21 cellular contexts compared by ENCODE assay signal in the genomic region with DNA sequence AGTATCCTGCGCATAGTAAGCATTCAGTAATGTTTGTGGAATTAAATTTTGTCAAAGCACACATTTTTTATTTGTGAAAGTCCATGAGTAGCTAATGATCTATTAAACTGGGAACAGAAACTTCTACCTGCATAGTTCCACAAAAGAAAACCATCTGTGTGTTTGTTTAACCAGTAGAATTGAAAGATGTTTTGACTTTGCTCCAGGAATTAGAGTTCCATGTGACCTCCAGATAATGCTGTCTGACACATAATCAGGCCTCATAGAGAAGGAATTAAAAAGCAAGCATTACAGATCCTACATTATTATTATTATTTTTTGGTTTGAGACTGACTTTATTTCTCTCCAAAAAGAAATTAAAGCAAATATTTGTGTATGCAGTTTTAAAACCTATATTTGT.
DNase-seq lines count a peak whose midpoint lies in the region; ATAC-seq, FAIRE-seq and TF ChIP-seq lines count a peak whose summit lies in the region.
"Had no signal": no experiment of that assay in that cellular context is flagged by ENCODE, and none has a peak within 500 bp of the region (broad histone marks: within the 10 kb centered on the region; RNA-seq: fewer than 3 reads in every experiment).

No MANE protein-coding gene starts in this region.

- H3K9me2 ChIP-seq in hepatocyte (replicated peaks; ENCODE audit: insufficient read depth), result no peaks in the 10 kb centered on the region

- WGBS in pancreas, 2 donors, result 18 to 21% methylated on average over 1 of the region's 1 CpG
- whole genome bisulfite sequencing in hepatocyte (ENCODE audit: low lambda C conversion rate, missing lambda C conversion rate), result 96% methylated on average over 1 of the region's 1 CpG

- ATAC-seq in pancreas (peak; percentile 67 to 81 (median 76)), GM19324 (IDR thresholded peaks at IDR 0.05; ENCODE audit: low FRiP score, unreplicated experiment) (no peak), left colon (no peak)
- ATAC-seq: HCT116 had no signal

- no peak for TF ChIP-seq CTCF in LNCaP clone FGC (IDR thresholded peaks at IDR 0.05; ENCODE audit: control insufficient read depth, extremely low read depth, insufficient read depth)
- TF ChIP-seq CTCF in dorsolateral prefrontal cortex (IDR thresholded peaks at IDR 0.05 in 54 of 56, conservative IDR thresholded peaks at IDR 0.05 in 2 of 56; ENCODE audit: low read depth in 1 of 56, partially characterized antibody in 56 of 56), result no peak
- TF ChIP-seq CTCF in pancreas (IDR thresholded peaks at IDR 0.05), result no peak
- TF ChIP-seq CTCF in hepatocyte (IDR thresholded peaks at IDR 0.05; ENCODE audit: poor library complexity), result no peak

- no peak for FAIRE-seq in pancreas (lab: Jason Lieb, UNC)

- H3K27me3 ChIP-seq in dorsolateral prefrontal cortex, result no peaks in the 10 kb centered on the region
- no peaks in the 10 kb centered on the region for H3K27me3 ChIP-seq in pancreas
- H3K27me3 ChIP-seq in hepatocyte, result no peaks in the 10 kb centered on the region
- H3K27me3 ChIP-seq: sigmoid colon, stomach, tibial nerve had no signal

- H3K9me3 ChIP-seq in pancreas (no peaks in the 10 kb centered on the region), hepatocyte (ENCODE audit: low read depth) (no peaks in the 10 kb centered on the region)
- H3K9me3 ChIP-seq: sigmoid colon, stomach, tibial nerve had no signal

- H4K20me1 ChIP-seq in hepatocyte (ENCODE audit: insufficient read depth, poor library complexity, severe bottlenecking), result no peaks in the 10 kb centered on the region

- no peaks in the 10 kb centered on the region for H3K79me2 ChIP-seq in hepatocyte

- intact Hi-C loops in dorsolateral prefrontal cortex (cut with DNase I), result loop anchor here (10.0 kb wide), 4 partner anchors 121 to 1101 kb away; a partner anchor contains a TSS
- intact Hi-C loops in pancreas (cut with DNase I), result loop anchor here in 1 of 3 donors (10.0 kb wide), 1 partner anchor 1101 kb away; no protein-coding TSS in a partner anchor
- intact Hi-C loops in left colon (cut with DNase I, micrococcal nuclease), result no loop called here

- DNase-seq in LNCaP clone FGC (ENCODE audit: low read depth) (peak; percentile 55), NCI-H82 (lab: John Stamatoyannopoulos, UW) (peak; percentile 64), dorsolateral prefrontal cortex (no peak), pancreas (no peak), hepatocyte (ENCODE audit: low spot score) (no peak), left colon (no peak)
- DNase-seq: activated gamma-delta T cell treated with Interleukin-2 at 50 U/mL for 16 hours; activated T-cell treated with anti-CD3 and anti-CD28 coated beads, Interleukin-2, amount 50 U/mL, for 48 hours; cerebellar nuclear complex; Karpas-422; mesenchymal stem cell; NCI-H187; PC-9; sigmoid colon; stimulated activated CD4-positive, alpha-beta T cell treated with anti-CD3 and anti-CD28 coated beads, Interleukin-12 subunit alpha, Interleukin-12 subunit beta, amount 100 ng/mL, for 4 hours; stimulated activated CD4-positive, alpha-beta T cell treated with anti-CD3 and anti-CD28 coated beads, Interleukin-4, amount 100 ng/mL, for 1 hour; stomach had no signal

- H3K36me3 ChIP-seq in pancreas (no peaks in the 10 kb centered on the region), hepatocyte (replicated peaks; ENCODE audit: insufficient read depth, low read depth) (no peaks in the 10 kb centered on the region)
- H3K36me3 ChIP-seq: sigmoid colon, stomach, tibial nerve had no signal

- no peak overlapping the region for H3K4me2 ChIP-seq in hepatocyte
- H3K4me2 ChIP-seq: PC-9 had no signal

- peaks cover 0 to 15% (median 10%) of the 10 kb centered on the region in 3 donors for H3K4me1 ChIP-seq in pancreas
- H3K4me1 ChIP-seq in hepatocyte (ENCODE audit: insufficient read depth), result peaks cover 14% of the 10 kb centered on the region
- H3K4me1 ChIP-seq: sigmoid colon had no signal

- no peak overlapping the region for H2AFZ ChIP-seq in hepatocyte
- H2AFZ ChIP-seq: PC-9 had no signal

- H3K27ac ChIP-seq in dorsolateral prefrontal cortex, result peak overlapping the region in 57 of 59 donors; percentile 35 to 98 (median 93)
- H3K27ac ChIP-seq in pancreas, result no peak overlapping the region
- no peak overlapping the region for H3K27ac ChIP-seq in hepatocyte
- H3K27ac ChIP-seq: PC-9, sigmoid colon, SK-N-MC, stomach had no signal

- H3K4me3 ChIP-seq in LNCaP clone FGC (ENCODE audit: low read depth, low read length) (no peak overlapping the region), dorsolateral prefrontal cortex (peak overlapping the region in 20 of 59 donors; percentile 3 to 47 (median 20)), pancreas (no peak overlapping the region), hepatocyte (no peak overlapping the region)
- H3K4me3 ChIP-seq: PC-9, sigmoid colon, SK-N-MC, stomach, tibial nerve had no signal

Comparison
In these comparisons a context has a peak if more than half of its experiments do, and no peak if none do; other contexts are left out.
1. DNase-seq: peak in LNCaP clone FGC (single experiment) and NCI-H82 (single experiment); none in dorsolateral prefrontal cortex (0 of 10), pancreas (0 of 6), hepatocyte (single experiment) and left colon (0 of 2).
2. H3K27ac ChIP-seq: peak in dorsolateral prefrontal cortex (57 of 59); none in pancreas (0 of 4) and hepatocyte (single experiment).
3. ATAC-seq: peak in pancreas (4 of 4); none in GM19324 (single experiment) and left colon (single experiment).
4. intact Hi-C loops: an anchor here in dorsolateral prefrontal cortex (10.0 kb wide); none called in left colon.